1 cellular context compared by ENCODE assay signal in the genomic region with DNA sequence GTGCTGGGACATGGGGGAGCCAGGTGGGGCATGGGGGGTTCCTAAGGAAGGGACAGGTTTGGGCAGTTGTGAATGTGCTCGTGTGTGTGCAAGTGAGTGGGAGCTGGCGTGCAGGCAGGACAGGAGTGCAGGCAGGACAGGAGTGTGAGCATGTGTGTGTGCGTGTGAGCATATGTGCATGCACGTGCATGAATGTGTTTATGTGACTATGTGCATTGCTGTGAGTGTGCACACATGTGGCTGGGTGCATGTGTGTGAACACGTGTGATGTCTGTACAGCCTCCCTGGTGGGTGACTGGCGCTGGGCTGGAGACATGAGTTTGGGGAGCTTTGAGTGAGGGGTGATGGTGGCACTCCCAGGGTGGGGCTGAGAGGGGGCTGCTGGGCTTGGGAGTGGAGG.
TF ChIP-seq lines count a peak whose summit lies in the region.

No MANE protein-coding gene starts in this region.

TF ChIP-seq in GM12878, 131 proteins besides CTCF, POLR2A, EP300 and RAD21:
- TF ChIP-seq, protein P1, sequence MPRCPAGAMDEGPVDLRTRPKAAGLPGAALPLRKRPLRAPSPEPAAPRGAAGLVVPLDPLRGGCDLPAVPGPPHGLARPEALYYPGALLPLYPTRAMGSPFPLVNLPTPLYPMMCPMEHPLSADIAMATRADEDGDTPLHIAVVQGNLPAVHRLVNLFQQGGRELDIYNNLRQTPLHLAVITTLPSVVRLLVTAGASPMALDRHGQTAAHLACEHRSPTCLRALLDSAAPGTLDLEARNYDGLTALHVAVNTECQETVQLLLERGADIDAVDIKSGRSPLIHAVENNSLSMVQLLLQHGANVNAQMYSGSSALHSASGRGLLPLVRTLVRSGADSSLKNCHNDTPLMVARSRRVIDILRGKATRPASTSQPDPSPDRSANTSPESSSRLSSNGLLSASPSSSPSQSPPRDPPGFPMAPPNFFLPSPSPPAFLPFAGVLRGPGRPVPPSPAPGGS (IDR thresholded peaks at IDR 0.05; ENCODE audit: borderline replicate concordance, insufficient read depth, low read depth, low read length, poor library complexity, severe bottlenecking), result peak; percentile 91
- TF ChIP-seq SKIL (IDR thresholded peaks at IDR 0.05; ENCODE audit: low read depth, poor library complexity, severe bottlenecking), result no peak
- no peak for TF ChIP-seq ZNF622 (IDR thresholded peaks at IDR 0.05)
- TF ChIP-seq CBFB (IDR thresholded peaks at IDR 0.05; ENCODE audit: low read depth), result no peak
- TF ChIP-seq ZBED1 (IDR thresholded peaks at IDR 0.05; ENCODE audit: borderline replicate concordance), result no peak
- TF ChIP-seq NBN (IDR thresholded peaks at IDR 0.05), result no peak
- no peak for TF ChIP-seq USF1 (IDR thresholded peaks at IDR 0.05; ENCODE audit: borderline replicate concordance, extremely low read length, insufficient read depth, low read depth, low read length)
TF ChIP-seq in GM12878: peak in this region for 1.
